Comparison of ENCODE assay signal across 1 cellular context in genomic region chr16:19886061-19886792, GRCh38.
TF ChIP-seq lines count a peak whose summit lies in the region.

No MANE protein-coding gene starts in this region.

TF ChIP-seq in HepG2, 621 proteins besides CTCF, POLR2A, EP300 and RAD21 (continued from another document and continues in another):
- TF ChIP-seq MNT (IDR thresholded peaks at IDR 0.05) (peak; percentile 94), TBX2 (CRISPR knock-in tag; IDR thresholded peaks at IDR 0.05; ENCODE audit: borderline replicate concordance) (no peak), ZNF496 (CRISPR knock-in tag; IDR thresholded peaks at IDR 0.05; ENCODE audit: insufficient replicate concordance) (no peak), ZNF549 (CRISPR knock-in tag; IDR thresholded peaks at IDR 0.05) (no peak), SETDB1 (CRISPR knock-in tag; IDR thresholded peaks at IDR 0.05; ENCODE audit: borderline replicate concordance) (no peak), GATAD2A (CRISPR knock-in tag; IDR thresholded peaks at IDR 0.05) (peak; percentile 68), CEBPG (CRISPR knock-in tag; IDR thresholded peaks at IDR 0.05) (0 out of 2 replicates have a peak, but pooled peaks have one; percentile 22), ZNF34 (CRISPR knock-in tag; IDR thresholded peaks at IDR 0.05; ENCODE audit: borderline replicate concordance) (no peak), RORA (CRISPR knock-in tag; IDR thresholded peaks at IDR 0.05) (no peak), POLR2AphosphoS2 (IDR thresholded peaks at IDR 0.05; ENCODE audit: low read depth, low read length) (no peak), GPBP1L1 (CRISPR knock-in tag; IDR thresholded peaks at IDR 0.05) (no peak), REXO4 (CRISPR knock-in tag; IDR thresholded peaks at IDR 0.05; ENCODE audit: borderline replicate concordance) (no peak), LBX2 (CRISPR knock-in tag; IDR thresholded peaks at IDR 0.05; ENCODE audit: borderline replicate concordance) (no peak), RBFOX2 (IDR thresholded peaks at IDR 0.05; ENCODE audit: low read depth, low read length) (no peak), ZNF850 (CRISPR knock-in tag; conservative IDR thresholded peaks at IDR 0.05) (no peak), ZFP1 (CRISPR knock-in tag; IDR thresholded peaks at IDR 0.05) (no peak), KDM3A (CRISPR knock-in tag; IDR thresholded peaks at IDR 0.05; ENCODE audit: low read depth) (no peak), ZNF484 (CRISPR knock-in tag; IDR thresholded peaks at IDR 0.05; ENCODE audit: borderline replicate concordance, low read depth) (no peak), MBNL3 (CRISPR knock-in tag; conservative IDR thresholded peaks at IDR 0.05) (no peak), ATF3 (CRISPR knock-in tag; IDR thresholded peaks at IDR 0.05) (no peak), ZFP36L2 (CRISPR knock-in tag; IDR thresholded peaks at IDR 0.05) (0 out of 2 replicates have a peak, but pooled peaks have one; percentile 57), RBM39 (IDR thresholded peaks at IDR 0.05; ENCODE audit: low read depth, low read length, poor library complexity, severe bottlenecking) (no peak), NKX3-1 (CRISPR knock-in tag; IDR thresholded peaks at IDR 0.05) (no peak; the same call in 1 of the 2 replicates), DR1 (CRISPR knock-in tag; IDR thresholded peaks at IDR 0.05) (no peak), ZNF121 (CRISPR knock-in tag; IDR thresholded peaks at IDR 0.05) (peak; percentile 38; the same call in 1 of the 2 replicates), ZFX (CRISPR knock-in tag; IDR thresholded peaks at IDR 0.05; ENCODE audit: low read depth) (peak; percentile 46; the same call in 1 of the 2 replicates), NR2F1 (CRISPR knock-in tag; IDR thresholded peaks at IDR 0.05) (no peak), ZNF460 (CRISPR knock-in tag; IDR thresholded peaks at IDR 0.05; ENCODE audit: borderline replicate concordance) (no peak), POGK (CRISPR knock-in tag; conservative IDR thresholded peaks at IDR 0.05) (peak; percentile 74), ZNF18 (CRISPR knock-in tag; IDR thresholded peaks at IDR 0.05; ENCODE audit: insufficient replicate concordance) (no peak), NFIB (CRISPR knock-in tag; IDR thresholded peaks at IDR 0.05; ENCODE audit: borderline replicate concordance) (no peak), ZNF558 (CRISPR knock-in tag; IDR thresholded peaks at IDR 0.05; ENCODE audit: borderline replicate concordance) (no peak), SRY (CRISPR knock-in tag; IDR thresholded peaks at IDR 0.05) (no peak), PRDM15 (CRISPR knock-in tag; IDR thresholded peaks at IDR 0.05) (no peak), DRAP1 (CRISPR knock-in tag; IDR thresholded peaks at IDR 0.05) (peak; percentile 33; the same call in 1 of the 2 replicates), SIN3A (IDR thresholded peaks at IDR 0.05; ENCODE audit: borderline replicate concordance, low read depth, low read length) (no peak), ZNF556 (CRISPR knock-in tag; IDR thresholded peaks at IDR 0.05; ENCODE audit: borderline replicate concordance) (no peak), SCMH1 (CRISPR knock-in tag; IDR thresholded peaks at IDR 0.05; ENCODE audit: borderline replicate concordance) (no peak), ZFP37 (CRISPR knock-in tag; IDR thresholded peaks at IDR 0.05; ENCODE audit: borderline replicate concordance) (no peak), NFYC (CRISPR knock-in tag; IDR thresholded peaks at IDR 0.05) (0 out of 2 replicates have a peak, but pooled peaks have one; percentile 6), ZNF337 (CRISPR knock-in tag; IDR thresholded peaks at IDR 0.05; ENCODE audit: borderline replicate concordance, low read depth) (no peak), ZKSCAN1 (IDR thresholded peaks at IDR 0.05; ENCODE audit: low read length) (no peak), GLMP (CRISPR knock-in tag; IDR thresholded peaks at IDR 0.05; ENCODE audit: borderline replicate concordance) (no peak), SATB2 (CRISPR knock-in tag; IDR thresholded peaks at IDR 0.05) (no peak), PBX3 (CRISPR knock-in tag; IDR thresholded peaks at IDR 0.05; ENCODE audit: borderline replicate concordance) (no peak), CBFB (CRISPR knock-in tag; IDR thresholded peaks at IDR 0.05) (0 out of 2 replicates have a peak, but pooled peaks have one; percentile 37), ZNF619 (CRISPR knock-in tag; IDR thresholded peaks at IDR 0.05) (peak; percentile 58; the same call in 1 of the 2 replicates), PAX8 (CRISPR knock-in tag; IDR thresholded peaks at IDR 0.05; ENCODE audit: borderline replicate concordance) (no peak), HMGXB4 (CRISPR knock-in tag; IDR thresholded peaks at IDR 0.05; ENCODE audit: borderline replicate concordance in 1 of 2, low read depth in 1 of 2) (peak; percentile 48 to 81; a peak in 3 of 4 replicates), FOXK1 (CRISPR knock-in tag; IDR thresholded peaks at IDR 0.05; ENCODE audit: borderline replicate concordance, low read depth) (peak; percentile 34; the same call in 1 of the 2 replicates), THRA (CRISPR knock-in tag; IDR thresholded peaks at IDR 0.05; ENCODE audit: borderline replicate concordance) (peak; percentile 75)
